In the genomic region with DNA sequence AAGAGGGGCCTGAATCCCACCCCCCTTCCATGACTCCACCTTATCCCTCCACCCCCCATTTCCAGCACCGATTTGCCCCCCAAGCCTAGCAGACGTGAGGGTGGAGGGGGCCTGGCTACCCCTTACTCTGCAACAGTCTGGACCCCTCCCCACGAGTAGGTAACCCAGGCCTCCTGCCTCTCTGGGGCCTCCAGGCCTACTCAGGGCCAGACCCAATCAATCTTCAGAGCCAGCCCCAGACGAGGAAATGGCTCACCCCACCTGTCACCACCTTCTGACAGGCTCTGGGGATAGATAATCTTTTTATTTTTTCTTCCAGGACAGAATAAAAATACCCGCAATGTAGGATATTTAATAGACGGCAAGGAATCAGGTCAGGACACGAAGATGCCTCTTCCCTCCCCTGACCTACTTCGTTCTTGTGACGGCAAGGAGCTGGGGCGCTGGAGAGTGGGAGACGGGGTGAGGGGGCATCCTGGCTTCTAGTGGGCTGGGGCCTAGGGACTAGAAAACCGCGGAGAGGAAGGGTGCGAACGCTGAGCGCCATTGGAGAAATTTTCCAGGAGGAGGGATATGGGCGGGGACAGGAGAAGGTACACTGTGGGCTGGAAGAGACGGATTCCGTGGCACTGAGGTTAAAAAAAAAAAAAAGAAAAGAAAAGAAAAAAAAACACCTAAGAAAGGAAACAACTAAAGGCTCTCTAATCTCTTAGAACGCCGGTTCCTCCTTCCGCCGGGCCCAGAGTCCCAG, we compare ENCODE assay signal across 8 cellular contexts. TPM values are rescaled to one million over a fixed set of nuclear protein-coding genes. Genes with fewer than 3 reads are reported as not detected.
DNase-seq lines count a peak whose midpoint lies in the region; ATAC-seq, FAIRE-seq and TF ChIP-seq lines count a peak whose summit lies in the region.

No MANE protein-coding gene starts in this region.

- no peaks in the 10 kb centered on the region for H3K27me3 ChIP-seq in CD8-positive, alpha-beta memory T cell (ENCODE audit: insufficient read depth, low read length, poor library complexity, severe bottlenecking)
- H3K27me3 ChIP-seq in K562 (ENCODE audit: control insufficient read depth in 2 of 2, insufficient read depth in 2 of 2, low read length in 2 of 2) (peaks cover 7 to 27% of the 10 kb centered on the region in 2 experiments; a peak in 4 of 5 replicates), keratinocyte (ENCODE audit: control insufficient read depth, extremely low read depth, insufficient read depth, low read length) (peaks cover 26% of the 10 kb centered on the region)

- intact Hi-C loops in K562 (cut with micrococcal nuclease), result loop anchor here (5.0 to 10.0 kb wide), 4 partner anchors 85 to 398 kb away; partner anchors contain the start of gene PSMB3

- no TSS peak for BruUV-seq in K562 (replicated peaks; lab: Mats Ljungman, UMichigan)

- H4K20me1 ChIP-seq in K562 (replicated peaks; ENCODE audit: control insufficient read depth, insufficient read depth, low read length) (peaks cover 4% of the 10 kb centered on the region; the same call in 1 of the 2 replicates), keratinocyte (ENCODE audit: control insufficient read depth, extremely low read depth, insufficient read depth, low read length) (no peaks in the 10 kb centered on the region)

- FAIRE-seq in K562 (lab: Jason Lieb, UNC), result no peak
- no peak for FAIRE-seq in keratinocyte (lab: Jason Lieb, UNC)

- H3K4me3 ChIP-seq in CD8-positive, alpha-beta memory T cell (ENCODE audit: low read length), result peak overlapping the region; percentile 87
- peak overlapping the region; percentile 90 for H3K4me3 ChIP-seq in K562
- peak overlapping the region; percentile 55 to 83 (median 81) for H3K4me3 ChIP-seq in keratinocyte (ENCODE audit: control insufficient read depth in 2 of 3, extremely low read depth in 1 of 3, insufficient read depth in 2 of 3, low read depth in 1 of 3, low read length in 3 of 3)

- CTCF ChIA-PET in CD8-positive, alpha-beta memory T cell (lab: Charles Lee), result interaction anchor here (0.7 to 6.8 kb wide), 44 partner anchors 8 to 399 kb away, joined by 3 to 128 read pairs (median 6); partner anchors contain the start of genes ARL5C, FBXO47, LASP1 and LASP1NB
- CTCF ChIA-PET in K562 (lab: Yijun Ruan, JAX; ENCODE audit: low intra/inter-chr PET ratio), result interaction anchor here (0.7 to 2.9 kb wide), 4 partner anchors 76 to 418 kb away, joined by 3 to 43 read pairs (median 8); no protein-coding TSS in a partner anchor

- H3K9ac ChIP-seq in K562 (ENCODE audit: insufficient read depth in 1 of 2, low read depth in 2 of 2, low read length in 2 of 2), result peak overlapping the region in 1 of 2 experiments; percentile 56; a peak in 1 of 4 replicates
- peak overlapping the region; percentile 81 for H3K9ac ChIP-seq in keratinocyte (ENCODE audit: control insufficient read depth, extremely low read depth, insufficient read depth, low read length)

- H3K36me3 ChIP-seq in CD8-positive, alpha-beta memory T cell (ENCODE audit: insufficient read depth, low read length), result no peaks in the 10 kb centered on the region
- no peaks in the 10 kb centered on the region for H3K36me3 ChIP-seq in K562 (ENCODE audit: control insufficient read depth, insufficient read depth, low read length)
- no peaks in the 10 kb centered on the region for H3K36me3 ChIP-seq in keratinocyte (ENCODE audit: control insufficient read depth in 2 of 2, extremely low read depth in 1 of 2, insufficient read depth in 2 of 2, low read length in 2 of 2)

- DNase-seq in CD8-positive, alpha-beta memory T cell, result peak in 3 of 5 donors; percentile 7 to 64 (median 55)
- DNase-seq in NCI-H510A treated with DMSO at 0.1 percent for 48 hours (lab: John Stamatoyannopoulos, UW), result peak; percentile 65
- DNase-seq in K562 (ENCODE audit: extremely low read depth in 1 of 4, low spot score in 3 of 4), result no peak
- DNase-seq in keratinocyte (ENCODE audit: low read depth, low spot score), result no peak
- DNase-seq in stimulated activated naive CD4-positive, alpha-beta T cell treated with Interleukin-2 at 50 U/mL for 16 hours (lab: John Stamatoyannopoulos, UW), result peak; percentile 7
- no peak for DNase-seq in SIG-M5 treated with dmso at 0.1 percent for 504 hours (lab: John Stamatoyannopoulos, UW; ENCODE audit: unreplicated experiment)

- H3K79me2 ChIP-seq in K562 (ENCODE audit: control insufficient read depth, insufficient read depth, low read length), result no peaks in the 10 kb centered on the region
- no peaks in the 10 kb centered on the region for H3K79me2 ChIP-seq in keratinocyte (ENCODE audit: control insufficient read depth, insufficient read depth, low read length)

- TF ChIP-seq RAD21 in K562 (CRISPR knock-in tag; conservative IDR thresholded peaks at IDR 0.05 in 1 of 2, IDR thresholded peaks at IDR 0.05 in 1 of 2), result no peak

- peak overlapping the region; percentile 100 for H3K4me2 ChIP-seq in K562 (ENCODE audit: insufficient read depth, low read length)
- peak overlapping the region; percentile 96 for H3K4me2 ChIP-seq in keratinocyte (ENCODE audit: control insufficient read depth, extremely low read depth, insufficient read depth, low read depth, low read length)

- 12% methylated on average over 16 of the region's 23 CpGs for WGBS in K562 (ENCODE audit: insufficient coverage, low coverage, missing lambda C conversion rate)

- H3K4me1 ChIP-seq in CD8-positive, alpha-beta memory T cell (ENCODE audit: insufficient read depth, low read length), result peaks cover 8% of the 10 kb centered on the region
- H3K4me1 ChIP-seq in K562 (replicated peaks in 1 of 2; ENCODE audit: control insufficient read depth in 2 of 2, insufficient read depth in 2 of 2, low read length in 2 of 2), result peaks cover 8 to 27% of the 10 kb centered on the region in 2 experiments; a peak in 2 of 5 replicates
- H3K4me1 ChIP-seq in keratinocyte (ENCODE audit: control insufficient read depth, extremely low read depth, insufficient read depth, low read length), result peaks cover 18% of the 10 kb centered on the region

- H3K27ac ChIP-seq in CD8-positive, alpha-beta memory T cell (ENCODE audit: low read depth, low read length), result no peak overlapping the region
- H3K27ac ChIP-seq in K562 (ENCODE audit: extremely low read depth, low read depth, low read length), result no peak overlapping the region
- peak overlapping the region; percentile 46 for H3K27ac ChIP-seq in keratinocyte (ENCODE audit: control insufficient read depth, insufficient read depth, low read length)

- peaks cover 0 to 15% (median 3%) of the 10 kb centered on the region in 3 donors for H3K36me3 Mint-ChIP-seq in CD8-positive, alpha-beta memory T cell

- H3K9me3 Mint-ChIP-seq in CD8-positive, alpha-beta memory T cell, result peaks cover 0 to 13% (median 10%) of the 10 kb centered on the region in 5 donors

- no peak for ATAC-seq in K562
- ATAC-seq in HG02852 (IDR thresholded peaks at IDR 0.05; ENCODE audit: unreplicated experiment), result no peak
- ATAC-seq in GM19351 (IDR thresholded peaks at IDR 0.05; ENCODE audit: unreplicated experiment), result no peak

- POLR2A ChIA-PET in CD8-positive, alpha-beta memory T cell (lab: Charles Lee), result interaction anchor here (0.8 to 3.3 kb wide), 10 partner anchors 12 to 354 kb away, joined by 3 to 33 read pairs (median 11); partner anchors contain the start of genes LASP1 and RPL19
- POLR2A ChIA-PET in K562 (lab: Yijun Ruan, JAX), result interaction anchor here (0.6 to 1.3 kb wide), 6 partner anchors 12 to 423 kb away, joined by 3 to 4 read pairs (median 3); no protein-coding TSS in a partner anchor

- no peaks in the 10 kb centered on the region for H3K9me3 ChIP-seq in CD8-positive, alpha-beta memory T cell (ENCODE audit: low read length)
- H3K9me3 ChIP-seq in K562 (replicated peaks; ENCODE audit: control insufficient read depth, insufficient read depth, low read depth, low read length) (no peaks in the 10 kb centered on the region), keratinocyte (ENCODE audit: control insufficient read depth, low read depth, low read length) (no peaks in the 10 kb centered on the region)

- H2AFZ ChIP-seq in K562 (ENCODE audit: low read depth, low read length), result peak overlapping the region; percentile 66; the same call in 1 of the 2 replicates
- peak overlapping the region; percentile 57 for H2AFZ ChIP-seq in keratinocyte (ENCODE audit: control insufficient read depth, low read length)

- H3K9me1 ChIP-seq in K562 (ENCODE audit: control insufficient read depth, insufficient read depth, low read length), result no peaks in the 10 kb centered on the region
- H3K9me1 ChIP-seq in keratinocyte (ENCODE audit: control insufficient read depth, extremely low read depth, insufficient read depth, low read length), result no peaks in the 10 kb centered on the region

- TF ChIP-seq EP300 in K562 (IDR thresholded peaks at IDR 0.05; ENCODE audit: low read length), result no peak

- peak overlapping the region; percentile 94 to 100 (median 99) for H3K4me3 Mint-ChIP-seq in CD8-positive, alpha-beta memory T cell

- in situ Hi-C loops in K562 (cut with MboI), result no loop called here

- peaks cover 0 to 30% of the 10 kb centered on the region in 2 donors for H3K27me3 Mint-ChIP-seq in CD8-positive, alpha-beta memory T cell

- TF ChIP-seq CTCF in K562 (IDR thresholded peaks at IDR 0.05 in 2 of 3, conservative IDR thresholded peaks at IDR 0.05 in 1 of 3; ENCODE audit: insufficient read depth in 2 of 3, low read depth in 1 of 3, low read length in 3 of 3), result no peak
- no peak for TF ChIP-seq CTCF in keratinocyte (optimal IDR thresholded peaks at IDR 0.05 in 1 of 3, IDR thresholded peaks at IDR 0.05 in 1 of 3, conservative IDR thresholded peaks at IDR 0.05 in 1 of 3; ENCODE audit: extremely low read depth in 1 of 3, insufficient read depth in 2 of 3, low read length in 3 of 3)

- peaks cover 48 to 58% (median 53%) of the 10 kb centered on the region in 3 donors for H3K4me1 Mint-ChIP-seq in CD8-positive, alpha-beta memory T cell

- H3K27ac Mint-ChIP-seq in CD8-positive, alpha-beta memory T cell, result peak overlapping the region; percentile 89 to 99 (median 96)

- dilution Hi-C loops in keratinocyte (cut with MboI; ENCODE audit: extremely low pct_ligation_motif_present, low sequenced_read_pairs), result no loop called here

- TF ChIP-seq POLR2A in K562 (conservative IDR thresholded peaks at IDR 0.05), result no peak

RNA-seq across cellular contexts. Expression of gene PLXDC1, which starts 0.9 kb away (rescaled TPM):
- total RNA-seq in CD8-positive, alpha-beta memory T cell, result 1 to 10 TPM; 2.5 to 2.9 TPM
- polyA plus RNA-seq in CD8-positive, alpha-beta memory T cell, result 10.3 TPM
- total RNA-seq in K562 (2011; cell fraction: chromatin; rRNA removed; ENCODE audit: low replicate concordance), result not detected in 2 replicates
- not detected in 2 replicates for total RNA-seq in K562 (2011; cell fraction: nucleolus; rRNA removed)
- not detected in 2 replicates for total RNA-seq in K562 (2011; cell fraction: nucleoplasm; rRNA removed)
- not detected in 2 replicates for total RNA-seq in K562 (2014; rRNA removed)
- not detected in 2 replicates for total RNA-seq in K562 (2014; rRNA removed; fragmentation: Illumina TruSeq; extraction: Trizol)
- total RNA-seq in K562 (2015; rRNA removed; fragmentation: Illumina TruSeq; extraction: Trizol), result not detected in 2 replicates
- not detected in 2 replicates for total RNA-seq in K562 (2021)
- polyA plus RNA-seq in K562 (2011; rRNA removed), result 0.11 TPM in 1 of 2 replicates, not detected in the other
- polyA plus RNA-seq in K562 (2011; cell fraction: cytosol; rRNA removed), result not detected in 2 replicates
- polyA plus RNA-seq in K562 (2011; cell fraction: nucleus; rRNA removed), result 0.21 and 0.29 TPM in 2 replicates
- polyA plus RNA-seq in K562 (2012), result 0.01 and 0.03 TPM in 2 replicates
- not detected in 2 replicates for polyA plus RNA-seq in K562 (2014; fragmentation: Illumina TruSeq; extraction: Trizol)
- polyA plus RNA-seq in K562 (2014; fragmentation: Nextera tagmentation; extraction: Ambion mirVana), result not detected
- not detected in 2 replicates for polyA plus RNA-seq in K562 (2014; rRNA removed)
- polyA minus RNA-seq in K562 (2011; rRNA and poly(A)+ RNA removed), result not detected in 2 replicates
- not detected in 2 replicates for polyA minus RNA-seq in K562 (2011; cell fraction: cytosol; rRNA and poly(A)+ RNA removed)
- polyA minus RNA-seq in K562 (2011; cell fraction: nucleus; rRNA and poly(A)+ RNA removed), result not detected in 2 replicates
- 0.06 to 0.35 TPM (median 0.33 TPM) in 3 replicates for polyA plus RNA-seq in keratinocyte
- polyA plus RNA-seq in keratinocyte (2011; ENCODE audit: low read depth), result not detected
- 0.08 TPM in 1 of 2 replicates, not detected in the other for polyA plus RNA-seq in keratinocyte (2011; cell fraction: cytosol; rRNA removed)
- polyA plus RNA-seq in keratinocyte (2011; cell fraction: nucleus; rRNA removed), result 0.65 and 0.93 TPM in 2 replicates
- polyA plus RNA-seq in keratinocyte (2012; ENCODE audit: low replicate concordance), result not detected in 2 replicates
- 0.73 TPM in 1 of 3 replicates, not detected in the others for polyA minus RNA-seq in keratinocyte
- polyA minus RNA-seq in keratinocyte (2011; cell fraction: cytosol; rRNA and poly(A)+ RNA removed), result not detected
- 0.74 and 1.9 TPM in 2 replicates for polyA minus RNA-seq in keratinocyte (2011; cell fraction: nucleus; rRNA and poly(A)+ RNA removed)

RNA-seq across cellular contexts. Expression of gene ARL5C, which starts 13.7 kb away (rescaled TPM):
- total RNA-seq in CD8-positive, alpha-beta memory T cell, result not detected
- polyA plus RNA-seq in CD8-positive, alpha-beta memory T cell, result not detected
- total RNA-seq in K562 (2011; cell fraction: chromatin; rRNA removed; ENCODE audit: low replicate concordance), result 0.16 TPM in 1 of 2 replicates, not detected in the other
- not detected in 2 replicates for total RNA-seq in K562 (2011; cell fraction: nucleolus; rRNA removed)
- total RNA-seq in K562 (2011; cell fraction: nucleoplasm; rRNA removed), result not detected in 2 replicates
- total RNA-seq in K562 (2014; rRNA removed) (not detected in 2 replicates), K562 (2014; rRNA removed; fragmentation: Illumina TruSeq; extraction: Trizol) (not detected in 2 replicates), K562 (2015; rRNA removed; fragmentation: Illumina TruSeq; extraction: Trizol) (not detected in 2 replicates), K562 (2021) (not detected in 2 replicates)
- polyA plus RNA-seq in K562 (2011; rRNA removed) (not detected in 2 replicates), K562 (2014; fragmentation: Illumina TruSeq; extraction: Trizol) (not detected in 2 replicates), K562 (2014; fragmentation: Nextera tagmentation; extraction: Ambion mirVana) (not detected), K562 (2014; rRNA removed) (not detected in 2 replicates), keratinocyte (not detected in 3 replicates)
- not detected in 2 replicates for polyA plus RNA-seq in K562 (2011; cell fraction: cytosol; rRNA removed)
- polyA plus RNA-seq in K562 (2011; cell fraction: nucleus; rRNA removed), result not detected in 2 replicates
- polyA plus RNA-seq in K562 (2012), result not detected in 2 replicates
- not detected in 2 replicates for polyA minus RNA-seq in K562 (2011; rRNA and poly(A)+ RNA removed)
- polyA minus RNA-seq in K562 (2011; cell fraction: cytosol; rRNA and poly(A)+ RNA removed), result not detected in 2 replicates
- polyA minus RNA-seq in K562 (2011; cell fraction: nucleus; rRNA and poly(A)+ RNA removed), result not detected in 2 replicates
- not detected for polyA plus RNA-seq in keratinocyte (2011; ENCODE audit: low read depth)
- polyA plus RNA-seq in keratinocyte (2011; cell fraction: cytosol; rRNA removed), result not detected in 2 replicates
- polyA plus RNA-seq in keratinocyte (2011; cell fraction: nucleus; rRNA removed), result not detected in 2 replicates
- polyA plus RNA-seq in keratinocyte (2012; ENCODE audit: low replicate concordance), result not detected in 2 replicates
- not detected in 3 replicates for polyA minus RNA-seq in keratinocyte
- polyA minus RNA-seq in keratinocyte (2011; cell fraction: cytosol; rRNA and poly(A)+ RNA removed), result not detected
- not detected in 2 replicates for polyA minus RNA-seq in keratinocyte (2011; cell fraction: nucleus; rRNA and poly(A)+ RNA removed)

RNA-seq across cellular contexts. Expression of gene CACNB1, which starts 45.2 kb away (rescaled TPM):
- 10 to 100 TPM; 10.6 to 12.3 TPM for total RNA-seq in CD8-positive, alpha-beta memory T cell
- polyA plus RNA-seq in CD8-positive, alpha-beta memory T cell, result 2.7 TPM
- total RNA-seq in K562 (2011; cell fraction: chromatin; rRNA removed; ENCODE audit: low replicate concordance), result 38.1 and 87.3 TPM in 2 replicates
- 39.5 and 41.0 TPM in 2 replicates for total RNA-seq in K562 (2011; cell fraction: nucleolus; rRNA removed)
- total RNA-seq in K562 (2011; cell fraction: nucleoplasm; rRNA removed), result 40.0 and 54.4 TPM in 2 replicates
- 2.2 and 3.7 TPM in 2 replicates for total RNA-seq in K562 (2014; rRNA removed)
- 2.6 and 3.6 TPM in 2 replicates for total RNA-seq in K562 (2014; rRNA removed; fragmentation: Illumina TruSeq; extraction: Trizol)
- 1.7 and 2.0 TPM in 2 replicates for total RNA-seq in K562 (2015; rRNA removed; fragmentation: Illumina TruSeq; extraction: Trizol)
- total RNA-seq in K562 (2021), result 6.7 and 7.4 TPM in 2 replicates
- 3.0 and 3.2 TPM in 2 replicates for polyA plus RNA-seq in K562 (2011; rRNA removed)
- 1.5 and 3.4 TPM in 2 replicates for polyA plus RNA-seq in K562 (2011; cell fraction: cytosol; rRNA removed)
- 10.8 and 29.9 TPM in 2 replicates for polyA plus RNA-seq in K562 (2011; cell fraction: nucleus; rRNA removed)
- polyA plus RNA-seq in K562 (2012), result 2.1 and 2.9 TPM in 2 replicates
- 3.0 and 3.6 TPM in 2 replicates for polyA plus RNA-seq in K562 (2014; fragmentation: Illumina TruSeq; extraction: Trizol)
- under 1 TPM; 0.08 to 0.18 TPM for polyA plus RNA-seq in K562 (2014; fragmentation: Nextera tagmentation; extraction: Ambion mirVana)
- 3.7 and 4.6 TPM in 2 replicates for polyA plus RNA-seq in K562 (2014; rRNA removed)
- polyA minus RNA-seq in K562 (2011; rRNA and poly(A)+ RNA removed), result 8.4 and 16.2 TPM in 2 replicates
- 2.5 and 5.3 TPM in 2 replicates for polyA minus RNA-seq in K562 (2011; cell fraction: cytosol; rRNA and poly(A)+ RNA removed)
- polyA minus RNA-seq in K562 (2011; cell fraction: nucleus; rRNA and poly(A)+ RNA removed), result 8.2 and 16.4 TPM in 2 replicates
- polyA plus RNA-seq in keratinocyte, result 3.7 to 7.0 TPM (median 4.0 TPM) in 3 replicates
- not detected for polyA plus RNA-seq in keratinocyte (2011; ENCODE audit: low read depth)
- 3.0 and 3.3 TPM in 2 replicates for polyA plus RNA-seq in keratinocyte (2011; cell fraction: cytosol; rRNA removed)
- 18.2 and 27.9 TPM in 2 replicates for polyA plus RNA-seq in keratinocyte (2011; cell fraction: nucleus; rRNA removed)
- polyA plus RNA-seq in keratinocyte (2012; ENCODE audit: low replicate concordance), result 2.2 and 5.3 TPM in 2 replicates
- 7.5 to 16.2 TPM (median 13.2 TPM) in 3 replicates for polyA minus RNA-seq in keratinocyte
- 2.9 TPM for polyA minus RNA-seq in keratinocyte (2011; cell fraction: cytosol; rRNA and poly(A)+ RNA removed)
- polyA minus RNA-seq in keratinocyte (2011; cell fraction: nucleus; rRNA and poly(A)+ RNA removed), result 6.5 and 10.3 TPM in 2 replicates

RNA-seq across cellular contexts. Expression of gene RPL19, which starts 47.8 kb away (rescaled TPM):
- total RNA-seq in CD8-positive, alpha-beta memory T cell, result 1,000 to 10,000 TPM; 3,043 to 3,093 TPM
- 2,939 TPM for polyA plus RNA-seq in CD8-positive, alpha-beta memory T cell
- total RNA-seq in K562 (2011; cell fraction: chromatin; rRNA removed; ENCODE audit: low replicate concordance), result 162 and 216 TPM in 2 replicates
- 446 and 472 TPM in 2 replicates for total RNA-seq in K562 (2011; cell fraction: nucleolus; rRNA removed)
- total RNA-seq in K562 (2011; cell fraction: nucleoplasm; rRNA removed), result 512 and 741 TPM in 2 replicates
- total RNA-seq in K562 (2014; rRNA removed) (3,823 and 4,254 TPM in 2 replicates), K562 (2014; rRNA removed; fragmentation: Illumina TruSeq; extraction: Trizol) (2,411 and 3,109 TPM in 2 replicates), K562 (2015; rRNA removed; fragmentation: Illumina TruSeq; extraction: Trizol) (3,681 and 3,727 TPM in 2 replicates), K562 (2021) (2,367 and 2,508 TPM in 2 replicates)
- polyA plus RNA-seq in K562 (2011; rRNA removed) (1,550 and 2,263 TPM in 2 replicates), K562 (2014; fragmentation: Illumina TruSeq; extraction: Trizol) (4,063 and 4,614 TPM in 2 replicates), K562 (2014; fragmentation: Nextera tagmentation; extraction: Ambion mirVana) (1,000 to 10,000 TPM; 3,604 to 4,229 TPM), K562 (2014; rRNA removed) (3,808 and 3,851 TPM in 2 replicates), keratinocyte (1,747 to 2,007 TPM (median 1,957 TPM) in 3 replicates)
- polyA plus RNA-seq in K562 (2011; cell fraction: cytosol; rRNA removed), result 1,909 and 2,489 TPM in 2 replicates
- polyA plus RNA-seq in K562 (2011; cell fraction: nucleus; rRNA removed), result 662 and 945 TPM in 2 replicates
- polyA plus RNA-seq in K562 (2012), result 2,279 and 3,326 TPM in 2 replicates
- polyA minus RNA-seq in K562 (2011; rRNA and poly(A)+ RNA removed), result 920 and 1,322 TPM in 2 replicates
- polyA minus RNA-seq in K562 (2011; cell fraction: cytosol; rRNA and poly(A)+ RNA removed), result 617 and 787 TPM in 2 replicates
- polyA minus RNA-seq in K562 (2011; cell fraction: nucleus; rRNA and poly(A)+ RNA removed), result 123 and 152 TPM in 2 replicates
- polyA plus RNA-seq in keratinocyte (2011; ENCODE audit: low read depth), result 2,951 TPM
- polyA plus RNA-seq in keratinocyte (2011; cell fraction: cytosol; rRNA removed), result 1,535 and 2,525 TPM in 2 replicates
- 651 and 665 TPM in 2 replicates for polyA plus RNA-seq in keratinocyte (2011; cell fraction: nucleus; rRNA removed)
- polyA plus RNA-seq in keratinocyte (2012; ENCODE audit: low replicate concordance), result 1,811 and 1,919 TPM in 2 replicates
- 431 to 851 TPM (median 823 TPM) in 3 replicates for polyA minus RNA-seq in keratinocyte
- polyA minus RNA-seq in keratinocyte (2011; cell fraction: cytosol; rRNA and poly(A)+ RNA removed), result 1,075 TPM
- 158 and 187 TPM in 2 replicates for polyA minus RNA-seq in keratinocyte (2011; cell fraction: nucleus; rRNA and poly(A)+ RNA removed)

Comparison
In these comparisons a context has a peak if more than half of its experiments do, and no peak if none do; other contexts are left out.
1. DNase-seq: peak in CD8-positive, alpha-beta memory T cell (3 of 5), NCI-H510A treated with DMSO at 0.1 percent for 48 hours (single experiment) and stimulated activated naive CD4-positive, alpha-beta T cell treated with Interleukin-2 at 50 U/mL for 16 hours (single experiment); none in K562 (0 of 4), keratinocyte (single experiment) and SIG-M5 treated with dmso at 0.1 percent for 504 hours (single experiment).
2. Peak in every context shown above with its lines, with median percentiles within 50 percentile points of each other: H3K4me3 ChIP-seq.